Comparison of ENCODE assay signal across 1 cellular context in genomic region chr3:134419966-134420321, GRCh38.
TF ChIP-seq lines count a peak whose summit lies in the region.

No MANE protein-coding gene starts in this region.

TF ChIP-seq in IMR-90, 13 proteins besides CTCF, POLR2A, EP300 and RAD21:
- TF ChIP-seq SMC3 (IDR thresholded peaks at IDR 0.05; ENCODE audit: low read depth, low read length) (no peak), NFE2L2 (IDR thresholded peaks at IDR 0.05; ENCODE audit: low read depth, low read length) (no peak), BHLHE40 (IDR thresholded peaks at IDR 0.05; ENCODE audit: low read depth, low read length) (no peak), FOS (IDR thresholded peaks at IDR 0.05; ENCODE audit: low read depth, low read length) (no peak), ELK1 (IDR thresholded peaks at IDR 0.05; ENCODE audit: borderline replicate concordance, low read depth, low read length) (no peak), CEBPB (IDR thresholded peaks at IDR 0.05; ENCODE audit: low read depth, low read length) (no peak)
TF ChIP-seq in IMR-90: peak in this region for 0.
